8 cellular contexts compared by ENCODE assay signal in the genomic region with DNA sequence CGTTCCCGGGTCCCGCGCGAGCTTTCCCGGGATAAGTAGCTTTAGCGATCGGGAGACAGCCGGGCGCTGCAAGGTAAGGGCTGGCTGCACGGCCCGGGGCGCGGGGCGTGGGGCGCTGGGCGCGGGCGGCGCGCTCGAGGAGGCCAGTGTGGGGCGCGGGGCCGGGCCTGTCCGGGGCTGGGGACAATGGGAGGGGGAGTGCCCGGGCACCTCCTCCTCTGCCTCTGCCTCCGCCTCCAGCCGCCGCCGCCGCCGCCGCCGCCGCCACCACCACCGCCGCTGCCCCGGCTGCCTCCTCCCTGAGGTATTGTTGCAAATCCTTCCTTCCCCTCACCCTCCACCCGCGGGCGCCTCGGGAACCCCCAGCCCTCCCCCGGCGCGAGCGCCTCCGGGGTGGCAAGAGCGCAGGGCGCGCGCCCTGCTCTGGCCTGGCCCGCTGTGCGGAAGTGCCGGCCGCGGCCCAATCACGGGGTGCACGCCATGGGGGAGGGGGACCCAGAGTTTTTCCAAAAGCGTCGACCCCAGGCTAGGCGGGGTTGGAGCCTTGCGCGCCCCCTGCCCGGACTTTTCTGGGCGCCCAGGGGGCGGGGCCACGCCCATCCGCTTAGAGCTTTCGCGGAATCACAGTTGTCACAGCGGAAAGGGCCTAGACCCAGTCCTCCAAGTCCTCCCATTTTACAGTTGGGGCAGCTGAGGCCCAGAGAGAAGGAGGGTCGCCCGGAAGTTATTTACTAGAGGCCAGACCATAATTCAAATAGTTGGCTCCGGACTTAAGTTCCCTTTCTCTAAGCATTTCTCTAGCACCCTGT. TPM values are rescaled to one million over a fixed set of nuclear protein-coding genes. Genes with fewer than 3 reads are reported as not detected.
DNase-seq lines count a peak whose midpoint lies in the region; ATAC-seq and TF ChIP-seq lines count a peak whose summit lies in the region.

A gene with protein sequence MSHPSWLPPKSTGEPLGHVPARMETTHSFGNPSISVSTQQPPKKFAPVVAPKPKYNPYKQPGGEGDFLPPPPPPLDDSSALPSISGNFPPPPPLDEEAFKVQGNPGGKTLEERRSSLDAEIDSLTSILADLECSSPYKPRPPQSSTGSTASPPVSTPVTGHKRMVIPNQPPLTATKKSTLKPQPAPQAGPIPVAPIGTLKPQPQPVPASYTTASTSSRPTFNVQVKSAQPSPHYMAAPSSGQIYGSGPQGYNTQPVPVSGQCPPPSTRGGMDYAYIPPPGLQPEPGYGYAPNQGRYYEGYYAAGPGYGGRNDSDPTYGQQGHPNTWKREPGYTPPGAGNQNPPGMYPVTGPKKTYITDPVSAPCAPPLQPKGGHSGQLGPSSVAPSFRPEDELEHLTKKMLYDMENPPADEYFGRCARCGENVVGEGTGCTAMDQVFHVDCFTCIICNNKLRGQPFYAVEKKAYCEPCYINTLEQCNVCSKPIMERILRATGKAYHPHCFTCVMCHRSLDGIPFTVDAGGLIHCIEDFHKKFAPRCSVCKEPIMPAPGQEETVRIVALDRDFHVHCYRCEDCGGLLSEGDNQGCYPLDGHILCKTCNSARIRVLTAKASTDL (plus strand): TSS at position 209 of the 809 bp plus-strand sequence. CDS start 251,964 bp downstream, outside the sequence.

- TF ChIP-seq CTCF in SU-DHL-6 (IDR thresholded peaks at IDR 0.05; ENCODE audit: insufficient read depth, low read length, poor library complexity, severe bottlenecking), result no peak
- peak; percentile 9 for TF ChIP-seq CTCF in cardiac muscle cell (IDR thresholded peaks at IDR 0.05; ENCODE audit: low read depth, low read length)
- TF ChIP-seq CTCF in tibial nerve (IDR thresholded peaks at IDR 0.05), result no peak

- intact Hi-C loops in posterior cingulate gyrus (cut with DNase I), result loop anchor here (5.0 to 10.0 kb wide), 3 partner anchors 102 to 801 kb away; no protein-coding TSS in a partner anchor

- H3K9me3 ChIP-seq in SU-DHL-6 (ENCODE audit: insufficient read depth, low read length), result no peaks in the 10 kb centered on the region
- no peaks in the 10 kb centered on the region for H3K9me3 ChIP-seq in cardiac muscle cell (ENCODE audit: low read depth)
- H3K9me3 ChIP-seq in tibial nerve, result no peaks in the 10 kb centered on the region

- peak within 1 kb of the TSS; percentile 80 for H2AFZ ChIP-seq in SU-DHL-6 (ENCODE audit: low read depth, low read length, severe bottlenecking)

- peak; percentile 76 for ATAC-seq in GM19467 (IDR thresholded peaks at IDR 0.05; ENCODE audit: unreplicated experiment)

- H3K27ac ChIP-seq in SU-DHL-6 (ENCODE audit: low read depth, low read length) (peak within 1 kb of the TSS; percentile 46), cardiac muscle cell (peak within 1 kb of the TSS; percentile 99), tibial nerve (peak within 1 kb of the TSS; percentile 94 to 99 (median 98))

- H3K36me3 ChIP-seq in SU-DHL-6 (ENCODE audit: low read length), result no peaks in the 10 kb centered on the region
- no peaks in the 10 kb centered on the region for H3K36me3 ChIP-seq in cardiac muscle cell
- H3K36me3 ChIP-seq in tibial nerve, result no peaks in the 10 kb centered on the region

- H4K20me1 ChIP-seq in SU-DHL-6 (ENCODE audit: low read depth, low read length), result no peaks in the 10 kb centered on the region

- H3K27me3 ChIP-seq in SU-DHL-6 (ENCODE audit: low read length) (no peaks in the 10 kb centered on the region), cardiac muscle cell (no peaks in the 10 kb centered on the region), tibial nerve (no peaks in the 10 kb centered on the region)

- H3K79me2 ChIP-seq in SU-DHL-6 (ENCODE audit: insufficient read depth, low read length), result no peaks in the 10 kb centered on the region

- DNase-seq in COLO829 (ENCODE audit: low spot score), result peak; percentile 78
- DNase-seq in HS-27A (ENCODE audit: low read depth), result peak; percentile 29
- peak; percentile 46 for DNase-seq in activated naive CD8-positive, alpha-beta T cell treated with anti-CD3 and anti-CD28 coated beads, Interleukin-2, amount 50 U/mL, for 16 hours (ENCODE audit: low read depth, low spot score)
- peak; percentile 81 to 89 for DNase-seq in cardiac muscle cell (ENCODE audit: low read depth in 1 of 2, low spot score in 1 of 2)
- peak; percentile 45 to 93 (median 62) for DNase-seq in posterior cingulate gyrus
- peak in 1 of 2 donors; percentile 58 for DNase-seq in tibial nerve (ENCODE audit: low spot score in 2 of 2)

- no peaks in the 10 kb centered on the region for H3K9me2 ChIP-seq in SU-DHL-6 (replicated peaks; ENCODE audit: insufficient read depth, low read length)

- peak; percentile 48 to 56 for TF ChIP-seq POLR2A in tibial nerve (IDR thresholded peaks at IDR 0.05)

- H3K4me3 ChIP-seq in SU-DHL-6 (ENCODE audit: insufficient read depth, low read length, poor library complexity, severe bottlenecking) (peak within 1 kb of the TSS; percentile 70), cardiac muscle cell (peak within 1 kb of the TSS; percentile 57), tibial nerve (peak within 1 kb of the TSS; percentile 87 to 96 (median 94))

- WGBS in tibial nerve, 2 donors, result 0 to 1% methylated on average over 29 to 49 of the region's 75 CpGs

- H3F3A ChIP-seq in SU-DHL-6 (ENCODE audit: insufficient read depth), result peaks cover 10% of the 10 kb centered on the region

- H3K4me2 ChIP-seq in SU-DHL-6 (ENCODE audit: low read depth, low read length, poor library complexity, severe bottlenecking), result peak within 1 kb of the TSS; percentile 74

- H3K9ac ChIP-seq in SU-DHL-6 (ENCODE audit: low read length), result peak within 1 kb of the TSS; percentile 75

- TF ChIP-seq EP300 in tibial nerve (IDR thresholded peaks at IDR 0.05), result peak in 1 of 2 donors; percentile 73

- H3K4me1 ChIP-seq in cardiac muscle cell (ENCODE audit: low read depth) (peaks cover 15% of the 10 kb centered on the region), tibial nerve (peaks cover 0 to 54% (median 20%) of the 10 kb centered on the region in 4 donors)

RNA-seq across cellular contexts. Expression of the gene that starts here (rescaled TPM):
- 31.6 and 45.2 TPM in 2 replicates for total RNA-seq in cardiac muscle cell
- polyA plus RNA-seq in cardiac muscle cell, result 21.4 and 37.7 TPM in 2 replicates
- total RNA-seq in tibial nerve, result 100 to 1,000 TPM; 183 to 293 (median 242) TPM

Comparison
In these comparisons a context has a peak if more than half of its experiments do, and no peak if none do; other contexts are left out.
1. H3K27ac ChIP-seq: peak in every context shown above with its lines; median percentile 99 in cardiac muscle cell; 98 in tibial nerve; 46 in SU-DHL-6.